Comparison of ENCODE assay signal across 9 cellular contexts in the genomic region with DNA sequence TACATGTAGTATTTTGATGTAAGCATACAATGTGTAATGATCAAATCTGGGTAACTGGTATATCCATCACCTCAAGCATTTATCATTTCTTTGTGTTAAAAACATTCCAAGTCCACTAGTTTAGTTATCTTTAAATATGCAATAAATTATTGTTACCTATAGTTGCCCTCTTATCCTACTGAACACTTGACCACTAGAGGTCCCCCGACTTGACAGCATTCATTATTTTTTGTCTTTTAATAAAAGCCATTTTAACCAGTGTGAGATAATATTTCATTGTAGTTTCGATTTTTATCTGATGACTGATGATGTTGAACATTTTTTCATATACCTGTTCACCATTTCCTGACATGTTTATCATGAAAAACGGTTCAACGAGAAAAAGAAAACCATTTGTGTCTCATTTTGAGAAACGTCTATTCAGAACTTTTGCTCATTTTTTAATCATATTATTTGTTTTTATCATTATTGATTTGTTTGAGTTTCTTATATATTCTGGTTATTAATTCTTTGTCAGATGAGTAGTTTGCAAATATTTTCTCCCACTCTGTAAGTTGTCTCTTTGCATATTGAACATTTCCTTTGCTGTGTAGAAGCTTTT.
DNase-seq lines count a peak whose midpoint lies in the region; ATAC-seq and TF ChIP-seq lines count a peak whose summit lies in the region.
"Had no signal": no experiment of that assay in that cellular context is flagged by ENCODE, and none has a peak within 500 bp of the region (broad histone marks: within the 10 kb centered on the region; RNA-seq: fewer than 3 reads in every experiment).

No MANE protein-coding gene starts in this region.

- no peaks in the 10 kb centered on the region for H3K9me2 ChIP-seq in GM23338 (ENCODE audit: insufficient read depth)

- no peaks in the 10 kb centered on the region for H3K36me3 ChIP-seq in GM23338 (ENCODE audit: insufficient read depth)

- H3K36me3 Mint-ChIP-seq in GM23338 (ENCODE audit: low read depth), result peaks cover 5% of the 10 kb centered on the region; the same call in 1 of the 3 replicates

- H3K27ac Mint-ChIP-seq in GM23338, result no peak overlapping the region

- no peaks in the 10 kb centered on the region for H3F3A ChIP-seq in GM23338 (replicated peaks; ENCODE audit: low read depth)

- H4K20me1 ChIP-seq in GM23338 (replicated peaks; ENCODE audit: insufficient read depth), result no peaks in the 10 kb centered on the region

- H3K4me3 ChIP-seq in GM23338, result no peak overlapping the region

- no peak overlapping the region for H3K27ac ChIP-seq in C4-2B
- no peak overlapping the region for H3K27ac ChIP-seq in GM23338 (ENCODE audit: low read depth)

- no peaks in the 10 kb centered on the region for H3K4me1 ChIP-seq in GM23338 (ENCODE audit: insufficient read depth)

- H3K4me3 Mint-ChIP-seq in GM23338, result no peak overlapping the region

- H3K79me2 ChIP-seq in GM23338 (replicated peaks; ENCODE audit: insufficient read depth), result no peaks in the 10 kb centered on the region

- no peaks in the 10 kb centered on the region for H3K27me3 ChIP-seq in GM23338 (ENCODE audit: insufficient read depth)

- ATAC-seq in GM23338 (no peak), HG03571 (IDR thresholded peaks at IDR 0.05; ENCODE audit: unreplicated experiment) (no peak), GM21390 (IDR thresholded peaks at IDR 0.05; ENCODE audit: unreplicated experiment) (no peak), GM19351 (IDR thresholded peaks at IDR 0.05; ENCODE audit: unreplicated experiment) (no peak)

- peak; percentile 75 for TF ChIP-seq CTCF in C4-2B (conservative IDR thresholded peaks at IDR 0.05)
- TF ChIP-seq CTCF in GM23338 (conservative IDR thresholded peaks at IDR 0.05; ENCODE audit: low read depth in 2 of 2), result peak; percentile 49 to 71

- H3K9me3 Mint-ChIP-seq in GM23338, result peaks cover 4% of the 10 kb centered on the region; the same call in 2 of the 3 replicates

- no peaks in the 10 kb centered on the region for H3K27me3 Mint-ChIP-seq in GM23338 (ENCODE audit: insufficient read depth, low read depth, poor library complexity)

- H2AFZ ChIP-seq in GM23338, result no peak overlapping the region

- DNase-seq in GM23338 (ENCODE audit: low spot score) (peak; percentile 27), SK-MEL-5 (ENCODE audit: low read depth, low spot score) (peak; percentile 48), glomerular visceral epithelial cell (ENCODE audit: extremely low spot score) (peak; percentile 2), pons (ENCODE audit: low spot score) (no peak)
- DNase-seq: activated CD8-positive, alpha-beta memory T cell treated with anti-CD3 and anti-CD28 coated beads, Interleukin-2, amount 50 U/mL, for 48 hours had no signal

- in situ Hi-C loops in SK-MEL-5 (cut with HindIII; ENCODE audit: low pct_unique_long_range_greater_than_20kb, low sequenced_read_pairs), result no loop called here

- H3K4me1 Mint-ChIP-seq in GM23338, result peaks cover 6% of the 10 kb centered on the region

- no peak overlapping the region for H3K4me2 ChIP-seq in GM23338

TF ChIP-seq in GM23338, 12 proteins besides CTCF, POLR2A, EP300 and RAD21 (continues in another document):
- TF ChIP-seq, protein P1, sequence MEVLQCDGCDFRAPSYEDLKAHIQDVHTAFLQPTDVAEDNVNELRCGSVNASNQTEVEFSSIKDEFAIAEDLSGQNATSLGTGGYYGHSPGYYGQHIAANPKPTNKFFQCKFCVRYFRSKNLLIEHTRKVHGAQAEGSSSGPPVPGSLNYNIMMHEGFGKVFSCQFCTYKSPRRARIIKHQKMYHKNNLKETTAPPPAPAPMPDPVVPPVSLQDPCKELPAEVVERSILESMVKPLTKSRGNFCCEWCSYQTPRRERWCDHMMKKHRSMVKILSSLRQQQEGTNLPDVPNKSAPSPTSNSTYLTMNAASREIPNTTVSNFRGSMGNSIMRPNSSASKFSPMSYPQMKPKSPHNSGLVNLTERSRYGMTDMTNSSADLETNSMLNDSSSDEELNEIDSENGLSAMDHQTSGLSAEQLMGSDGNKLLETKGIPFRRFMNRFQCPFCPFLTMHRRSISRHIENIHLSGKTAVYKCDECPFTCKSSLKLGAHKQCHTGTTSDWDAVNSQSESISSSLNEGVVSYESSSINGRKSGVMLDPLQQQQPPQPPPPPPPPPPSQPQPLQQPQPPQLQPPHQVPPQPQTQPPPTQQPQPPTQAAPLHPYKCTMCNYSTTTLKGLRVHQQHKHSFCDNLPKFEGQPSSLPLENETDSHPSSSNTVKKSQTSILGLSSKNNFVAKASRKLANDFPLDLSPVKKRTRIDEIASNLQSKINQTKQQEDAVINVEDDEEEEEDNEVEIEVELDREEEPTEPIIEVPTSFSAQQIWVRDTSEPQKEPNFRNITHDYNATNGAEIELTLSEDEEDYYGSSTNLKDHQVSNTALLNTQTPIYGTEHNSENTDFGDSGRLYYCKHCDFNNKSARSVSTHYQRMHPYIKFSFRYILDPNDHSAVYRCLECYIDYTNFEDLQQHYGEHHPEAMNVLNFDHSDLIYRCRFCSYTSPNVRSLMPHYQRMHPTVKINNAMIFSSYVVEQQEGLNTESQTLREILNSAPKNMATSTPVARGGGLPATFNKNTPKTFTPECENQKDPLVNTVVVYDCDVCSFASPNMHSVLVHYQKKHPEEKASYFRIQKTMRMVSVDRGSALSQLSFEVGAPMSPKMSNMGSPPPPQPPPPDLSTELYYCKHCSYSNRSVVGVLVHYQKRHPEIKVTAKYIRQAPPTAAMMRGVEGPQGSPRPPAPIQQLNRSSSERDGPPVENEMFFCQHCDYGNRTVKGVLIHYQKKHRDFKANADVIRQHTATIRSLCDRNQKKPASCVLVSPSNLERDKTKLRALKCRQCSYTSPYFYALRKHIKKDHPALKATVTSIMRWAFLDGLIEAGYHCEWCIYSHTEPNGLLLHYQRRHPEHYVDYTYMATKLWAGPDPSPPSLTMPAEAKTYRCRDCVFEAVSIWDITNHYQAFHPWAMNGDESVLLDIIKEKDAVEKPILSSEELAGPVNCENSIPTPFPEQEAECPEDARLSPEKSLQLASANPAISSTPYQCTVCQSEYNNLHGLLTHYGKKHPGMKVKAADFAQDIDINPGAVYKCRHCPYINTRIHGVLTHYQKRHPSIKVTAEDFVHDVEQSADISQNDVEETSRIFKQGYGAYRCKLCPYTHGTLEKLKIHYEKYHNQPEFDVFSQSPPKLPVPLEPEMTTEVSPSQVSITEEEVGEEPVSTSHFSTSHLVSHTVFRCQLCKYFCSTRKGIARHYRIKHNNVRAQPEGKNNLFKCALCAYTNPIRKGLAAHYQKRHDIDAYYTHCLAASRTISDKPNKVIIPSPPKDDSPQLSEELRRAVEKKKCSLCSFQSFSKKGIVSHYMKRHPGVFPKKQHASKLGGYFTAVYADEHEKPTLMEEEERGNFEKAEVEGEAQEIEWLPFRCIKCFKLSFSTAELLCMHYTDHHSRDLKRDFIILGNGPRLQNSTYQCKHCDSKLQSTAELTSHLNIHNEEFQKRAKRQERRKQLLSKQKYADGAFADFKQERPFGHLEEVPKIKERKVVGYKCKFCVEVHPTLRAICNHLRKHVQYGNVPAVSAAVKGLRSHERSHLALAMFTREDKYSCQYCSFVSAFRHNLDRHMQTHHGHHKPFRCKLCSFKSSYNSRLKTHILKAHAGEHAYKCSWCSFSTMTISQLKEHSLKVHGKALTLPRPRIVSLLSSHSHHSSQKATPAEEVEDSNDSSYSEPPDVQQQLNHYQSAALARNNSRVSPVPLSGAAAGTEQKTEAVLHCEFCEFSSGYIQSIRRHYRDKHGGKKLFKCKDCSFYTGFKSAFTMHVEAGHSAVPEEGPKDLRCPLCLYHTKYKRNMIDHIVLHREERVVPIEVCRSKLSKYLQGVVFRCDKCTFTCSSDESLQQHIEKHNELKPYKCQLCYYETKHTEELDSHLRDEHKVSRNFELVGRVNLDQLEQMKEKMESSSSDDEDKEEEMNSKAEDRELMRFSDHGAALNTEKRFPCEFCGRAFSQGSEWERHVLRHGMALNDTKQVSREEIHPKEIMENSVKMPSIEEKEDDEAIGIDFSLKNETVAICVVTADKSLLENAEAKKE (CRISPR knock-in tag; IDR thresholded peaks at IDR 0.05), result no peak
- TF ChIP-seq ZNF114 (CRISPR knock-in tag; IDR thresholded peaks at IDR 0.05), result no peak
- TF ChIP-seq STAT1 (IDR thresholded peaks at IDR 0.05; ENCODE audit: unreplicated experiment), result no peak
- TF ChIP-seq ZNF331 (CRISPR knock-in tag; IDR thresholded peaks at IDR 0.05; ENCODE audit: low read depth), result no peak
- no peak for TF ChIP-seq EZH2 (IDR thresholded peaks at IDR 0.05; ENCODE audit: low read depth, unreplicated experiment)
- no peak for TF ChIP-seq NANOG (IDR thresholded peaks at IDR 0.05; ENCODE audit: borderline replicate concordance)
- TF ChIP-seq, protein P2, sequence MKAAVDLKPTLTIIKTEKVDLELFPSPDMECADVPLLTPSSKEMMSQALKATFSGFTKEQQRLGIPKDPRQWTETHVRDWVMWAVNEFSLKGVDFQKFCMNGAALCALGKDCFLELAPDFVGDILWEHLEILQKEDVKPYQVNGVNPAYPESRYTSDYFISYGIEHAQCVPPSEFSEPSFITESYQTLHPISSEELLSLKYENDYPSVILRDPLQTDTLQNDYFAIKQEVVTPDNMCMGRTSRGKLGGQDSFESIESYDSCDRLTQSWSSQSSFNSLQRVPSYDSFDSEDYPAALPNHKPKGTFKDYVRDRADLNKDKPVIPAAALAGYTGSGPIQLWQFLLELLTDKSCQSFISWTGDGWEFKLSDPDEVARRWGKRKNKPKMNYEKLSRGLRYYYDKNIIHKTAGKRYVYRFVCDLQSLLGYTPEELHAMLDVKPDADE (IDR thresholded peaks at IDR 0.05), result no peak
- no peak for TF ChIP-seq POLR2AphosphoS5 (IDR thresholded peaks at IDR 0.05; ENCODE audit: low read depth)
- no peak for TF ChIP-seq JUNB (IDR thresholded peaks at IDR 0.05; ENCODE audit: unreplicated experiment)
